ENCODE assay signal across 8 cellular contexts in genomic region chr21:42010507-42011493, GRCh38. TPM values are rescaled to one million over a fixed set of nuclear protein-coding genes. Genes with fewer than 3 reads are reported as not detected.
A peak's percentile ranks its signal among the peaks of the same experiment; 100 is the strongest.
DNase-seq lines count a peak whose midpoint lies in the region; ATAC-seq, FAIRE-seq and TF ChIP-seq lines count a peak whose summit lies in the region.

No MANE protein-coding gene starts in this region.

- no peak for FAIRE-seq in kidney (lab: Jason Lieb, UNC)

- H3K4me3 ChIP-seq in mammary epithelial cell (replicated peaks in 1 of 3; ENCODE audit: insufficient read depth in 1 of 3, low read depth in 2 of 3, low read length in 3 of 3), result peak overlapping the region; percentile 46 to 83 (median 79)
- H3K4me3 ChIP-seq in kidney (ENCODE audit: low read length in 2 of 2), result peak overlapping the region; percentile 46 to 63

- intact Hi-C loops in mammary epithelial cell (cut with micrococcal nuclease) (loop anchor here (1.0 to 2.0 kb wide), 2 partner anchors 30 to 52 kb away; no protein-coding TSS in a partner anchor), kidney (cut with DNase I) (loop anchor here (10.0 kb wide), 1 partner anchor 94 kb away; no protein-coding TSS in a partner anchor)

- TSS peak; percentile 46 for BruUV-seq in mammary epithelial cell (replicated peaks; lab: Mats Ljungman, UMichigan)

- peak in 1 of 2 donors; percentile 8 for TF ChIP-seq CTCF in mammary epithelial cell (conservative IDR thresholded peaks at IDR 0.05 in 1 of 2, IDR thresholded peaks at IDR 0.05 in 1 of 2; ENCODE audit: extremely low read depth in 1 of 2, insufficient read depth in 1 of 2, low read depth in 1 of 2, low read length in 2 of 2)
- TF ChIP-seq CTCF in kidney (IDR thresholded peaks at IDR 0.05; ENCODE audit: borderline replicate concordance, extremely low read depth, insufficient read depth), result peak; percentile 9

- in situ Hi-C loops in mammary epithelial cell (cut with MboI; ENCODE audit: low sequenced_read_pairs in 2 of 2), result no loop called here

- H3K4me2 ChIP-seq in mammary epithelial cell (ENCODE audit: insufficient read depth, low read depth, low read length), result peak overlapping the region; percentile 87

- CTCF ChIA-PET in mammary epithelial cell (lab: Charles Lee; ENCODE audit: low non-redundant PET), result no interaction called here

- H3K27me3 ChIP-seq in mammary epithelial cell (ENCODE audit: insufficient read depth, low read length), result no peaks in the 10 kb centered on the region

- H3K27ac ChIP-seq in mammary epithelial cell (ENCODE audit: insufficient read depth, low read depth, low read length) (peak overlapping the region; percentile 78), kidney (ENCODE audit: low read depth in 2 of 2, low read length in 2 of 2) (peak overlapping the region; percentile 85 to 98)

- dilution Hi-C loops in mammary epithelial cell (cut with HindIII; ENCODE audit: low sequenced_read_pairs), result no loop called here

- DNase-seq in GM04504 (ENCODE audit: low read depth) (peak; percentile 28), SHP77 treated with DMSO at 0.1 percent for 48 hours (lab: John Stamatoyannopoulos, UW) (peak; percentile 8), mammary epithelial cell (peak; percentile 37), kidney (peak; percentile 89), DMS153 treated with DMSO at 0.1 percent for 48 hours (lab: John Stamatoyannopoulos, UW; ENCODE audit: unreplicated experiment) (no peak)
- peak; percentile 12 to 25 for DNase-seq in stimulated activated CD4-positive, alpha-beta T cell treated with anti-CD3 and anti-CD28 coated beads, Interleukin-4, amount 100 ng/mL, for 4 hours

- H2AFZ ChIP-seq in mammary epithelial cell (ENCODE audit: low read depth, low read length), result peak overlapping the region; percentile 88

- H3K4me1 ChIP-seq in mammary epithelial cell (ENCODE audit: insufficient read depth, low read length) (peaks cover 5% of the 10 kb centered on the region), kidney (ENCODE audit: control insufficient read depth in 1 of 2, insufficient read depth in 1 of 2, low read depth in 1 of 2, low read length in 2 of 2) (peaks cover 2 to 5% of the 10 kb centered on the region in 2 donors)

- H3K9me3 ChIP-seq in mammary epithelial cell (replicated peaks; ENCODE audit: insufficient read depth, low read length), result peaks cover 2% of the 10 kb centered on the region
- H3K9me3 ChIP-seq in kidney (ENCODE audit: control insufficient read depth in 1 of 2, low read length in 2 of 2), result no peaks in the 10 kb centered on the region

- ATAC-seq in GM19468 (IDR thresholded peaks at IDR 0.05; ENCODE audit: extremely low read depth, unreplicated experiment) (peak; percentile 25), HG03565 (IDR thresholded peaks at IDR 0.05; ENCODE audit: unreplicated experiment) (peak; percentile 26)

- H4K20me1 ChIP-seq in mammary epithelial cell (ENCODE audit: insufficient read depth, low read length), result no peaks in the 10 kb centered on the region

- H3K36me3 ChIP-seq in mammary epithelial cell (ENCODE audit: insufficient read depth, low read length) (no peaks in the 10 kb centered on the region), kidney (ENCODE audit: control insufficient read depth in 1 of 2, insufficient read depth in 2 of 2, low read length in 2 of 2) (peaks cover 0 to 3% of the 10 kb centered on the region in 2 donors)

- WGBS in mammary epithelial cell (ENCODE audit: low coverage, missing lambda C conversion rate), result 4% methylated on average over 40 of the region's 120 CpGs

- H3K9ac ChIP-seq in mammary epithelial cell (ENCODE audit: insufficient read depth, low read length) (peak overlapping the region; percentile 65), kidney (ENCODE audit: low read length in 2 of 2) (peak overlapping the region; percentile 39 to 60)

- H3K79me2 ChIP-seq in mammary epithelial cell (ENCODE audit: insufficient read depth, low read length), result peaks cover 33% of the 10 kb centered on the region

RNA-seq across cellular contexts. Expression of gene ZBTB21, which starts 0.6 kb away (rescaled TPM):
- total RNA-seq in mammary epithelial cell, result 10 to 100 TPM; 16.3 to 22.4 TPM
- polyA plus RNA-seq in mammary epithelial cell, result 6.7 TPM
- polyA minus RNA-seq in mammary epithelial cell, result 11.0 TPM
- total RNA-seq in kidney, result 16.0 TPM
- 2.3 TPM for polyA plus RNA-seq in kidney (ENCODE audit: insufficient read depth, low read depth, low replicate concordance)

RNA-seq across cellular contexts. Expression of gene C2CD2, which starts 57.0 kb away (rescaled TPM):
- total RNA-seq in mammary epithelial cell (10 to 100 TPM; 29.1 to 36.7 TPM), kidney (25.6 TPM)
- polyA plus RNA-seq in mammary epithelial cell (28.0 TPM), kidney (ENCODE audit: insufficient read depth, low read depth, low replicate concordance) (7.6 TPM)
- 90.3 TPM for polyA minus RNA-seq in mammary epithelial cell
